Comparison of ENCODE assay signal across 20 cellular contexts in genomic region chr11:8341966-8342365, GRCh38.
"Had no signal": no experiment of that assay in that cellular context is flagged by ENCODE, and none has a peak within 500 bp of the region (broad histone marks: within the 10 kb centered on the region; RNA-seq: fewer than 3 reads in every experiment).

No MANE protein-coding gene starts in this region.

- ATAC-seq: lower lobe of right lung, right cardiac atrium, upper lobe of right lung had no signal

- H3K4me3 Mint-ChIP-seq: nephron had no signal

- H3K4me3 ChIP-seq: dorsolateral prefrontal cortex, hepatocyte, left ventricle myocardium inferior, lower lobe of right lung, tibial artery, upper lobe of right lung, vagina had no signal

- H3K27me3 ChIP-seq: hepatocyte, upper lobe of right lung, vagina had no signal

- DNase-seq: cortex of kidney; dorsolateral prefrontal cortex; effector CD8-positive, alpha-beta T cell; foreskin melanocyte; head of caudate nucleus; left ventricle myocardium inferior; lower lobe of right lung; mesenchymal stem cell; naive B cell; posterior cingulate gyrus; right cardiac atrium; small intestine; stimulated activated CD4-positive, alpha-beta T cell treated with anti-CD3 and anti-CD28 coated beads, Interleukin-2, amount 100 ng/mL, for 48 hours; stimulated activated naive CD4-positive, alpha-beta T cell treated with Interleukin-2 at 50 U/mL for 16 hours; tibial artery; upper lobe of right lung had no signal

- H3K36me3 ChIP-seq: left ventricle myocardium inferior, lower lobe of right lung, neutrophil, tibial artery, upper lobe of right lung, vagina had no signal

- H3K4me1 ChIP-seq: left ventricle myocardium inferior, lower lobe of right lung, vagina had no signal

- H3K9me3 ChIP-seq: left ventricle myocardium inferior, lower lobe of right lung, neutrophil, tibial artery, upper lobe of right lung, vagina had no signal

- H3K27ac Mint-ChIP-seq: nephron had no signal

- H3K27ac ChIP-seq: dorsolateral prefrontal cortex, hepatocyte, left ventricle myocardium inferior, lower lobe of right lung, neutrophil, tibial artery, upper lobe of right lung, vagina had no signal

- H3K4me2 ChIP-seq: hepatocyte had no signal

- H3K79me2 ChIP-seq: hepatocyte had no signal

- H2AFZ ChIP-seq: hepatocyte had no signal

- H3K36me3 Mint-ChIP-seq: naive B cell had no signal

- H3K9me3 Mint-ChIP-seq: naive B cell, nephron had no signal
